9 cellular contexts compared by ENCODE assay signal in the genomic region with DNA sequence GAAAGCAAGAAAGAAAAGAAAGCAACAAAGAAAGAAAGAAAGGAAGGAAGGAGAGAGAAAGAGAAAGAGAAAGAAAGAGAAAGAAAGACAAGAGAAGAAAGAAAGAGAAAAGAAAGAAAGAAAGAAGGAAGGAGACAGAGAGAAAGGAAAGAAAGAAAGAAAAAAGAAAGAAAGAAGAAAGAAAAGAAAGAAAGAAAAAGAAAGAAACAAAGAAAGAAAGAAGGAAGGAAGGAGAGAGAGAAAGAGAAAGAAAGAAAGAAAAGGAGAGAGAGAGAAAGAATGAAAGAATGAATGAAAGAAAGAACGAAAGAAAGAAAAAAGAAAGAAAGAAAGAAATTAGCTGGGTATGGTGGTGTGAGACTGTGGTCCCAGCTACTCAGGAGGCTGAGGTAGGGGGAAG.
"Had no signal": no experiment of that assay in that cellular context is flagged by ENCODE, and none has a peak within 500 bp of the region (broad histone marks: within the 10 kb centered on the region; RNA-seq: fewer than 3 reads in every experiment).

No MANE protein-coding gene starts in this region.

- H2AFZ ChIP-seq: GM23338 had no signal

- DNase-seq: H9, HCEC 1CT, HFFc6, KBM-7 had no signal

- H3K27ac Mint-ChIP-seq: GM23338, H9, HFFc6, IgD-negative memory B cell had no signal

- H3K9ac ChIP-seq: KMS-11 had no signal

- H3K27ac ChIP-seq: HL-60, KMS-11 had no signal

- H3K9me3 Mint-ChIP-seq: GM23338, H9 had no signal

- H3K36me3 Mint-ChIP-seq: IgD-negative memory B cell had no signal

- H3K4me2 ChIP-seq: GM23338, KMS-11 had no signal

- ATAC-seq: GM23338, HepG2 had no signal

- H3K27me3 Mint-ChIP-seq: IgD-negative memory B cell had no signal

- H3K4me3 Mint-ChIP-seq: GM23338, H9, HFFc6, IgD-negative memory B cell had no signal

- H3K4me3 ChIP-seq: GM23338 had no signal
